In the genomic region with DNA sequence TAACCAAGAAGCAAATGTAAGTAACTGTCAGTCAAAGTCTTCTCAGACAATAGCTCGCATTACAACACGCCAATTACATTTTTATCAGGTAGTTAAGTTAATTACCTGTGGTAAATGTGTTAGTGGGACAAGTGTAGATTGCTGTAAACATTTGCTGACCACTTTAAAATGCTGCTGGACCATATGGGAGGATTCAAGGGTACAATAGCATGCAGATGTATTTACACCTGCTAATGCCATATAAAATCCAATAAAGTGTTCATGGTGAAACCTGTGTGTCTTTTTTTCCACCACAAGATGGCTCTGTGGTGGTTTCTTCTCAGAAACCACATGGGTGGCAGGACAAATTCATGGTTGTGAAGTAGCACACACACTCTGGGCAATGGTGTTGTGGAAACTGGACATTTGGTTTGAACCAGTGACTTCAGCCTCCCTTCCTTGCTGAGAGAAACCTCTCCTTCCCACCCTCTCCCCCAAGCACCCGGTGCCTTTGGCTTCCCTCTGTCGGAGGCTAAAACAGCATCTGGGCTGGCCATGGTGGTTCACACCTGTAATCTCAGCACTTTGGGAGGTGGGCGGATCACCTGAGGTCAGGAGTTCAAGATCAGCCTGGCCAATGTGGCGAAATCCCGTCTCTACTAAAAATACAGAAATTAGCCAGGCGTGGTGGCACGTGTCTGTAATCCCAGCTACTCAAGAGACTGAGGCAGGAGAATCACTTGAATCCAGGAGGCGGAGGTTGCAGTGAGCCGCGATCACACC, we compare ENCODE assay signal across 9 cellular contexts. TPM values are rescaled to one million over a fixed set of nuclear protein-coding genes. Genes with fewer than 3 reads are reported as not detected.
DNase-seq lines count a peak whose midpoint lies in the region; ATAC-seq and TF ChIP-seq lines count a peak whose summit lies in the region.
"Had no signal": no experiment of that assay in that cellular context is flagged by ENCODE, and none has a peak within 500 bp of the region (broad histone marks: within the 10 kb centered on the region; RNA-seq: fewer than 3 reads in every experiment).

No MANE protein-coding gene starts in this region.

- H3K27me3 ChIP-seq in HL-60 (ENCODE audit: insufficient read depth, poor library complexity, severe bottlenecking) (no peaks in the 10 kb centered on the region), Peyer's patch (no peaks in the 10 kb centered on the region)

- H3K4me3 Mint-ChIP-seq in memory B cell = no peak overlapping the region

- no peaks in the 10 kb centered on the region for H3K9me3 ChIP-seq in Peyer's patch

- peaks cover 4% of the 10 kb centered on the region for H3K4me1 Mint-ChIP-seq in memory B cell

- peaks cover 0 to 42% (median 2%) of the 10 kb centered on the region in 4 donors for H3K4me1 ChIP-seq in Peyer's patch

- H3K4me3 ChIP-seq in HL-60 (replicated peaks; ENCODE audit: insufficient read depth, low read length) (no peak overlapping the region), Peyer's patch (no peak overlapping the region), cardiac fibroblast (replicated peaks in 1 of 2; ENCODE audit: low read depth in 2 of 2, low read length in 2 of 2) (no peak overlapping the region)
- H3K4me3 ChIP-seq: skin epidermis had no signal

- H3K27ac ChIP-seq in HL-60 (replicated peaks) = no peak overlapping the region
- H3K27ac ChIP-seq in Peyer's patch = peak overlapping the region in 1 of 4 donors; percentile 8
- H3K27ac ChIP-seq: skin epidermis had no signal

- peaks cover 13% of the 10 kb centered on the region for H3K27me3 Mint-ChIP-seq in memory B cell

- peaks cover 3% of the 10 kb centered on the region for H3K36me3 Mint-ChIP-seq in memory B cell

- DNase-seq in NCI-H2107 treated with DMSO at 0.1 percent for 48 hours (lab: John Stamatoyannopoulos, UW; ENCODE audit: unreplicated experiment) (peak; percentile 30), NCI-H2107 (lab: John Stamatoyannopoulos, UW) (no peak), HL-60 (ENCODE audit: low read depth in 1 of 2, low spot score in 1 of 2) (peak in 1 of 2 experiments; percentile 49), Peyer's patch (peak in 1 of 3 donors; percentile 55), cardiac fibroblast (ENCODE audit: low read depth in 2 of 2) (peak; percentile 59 to 61), memory B cell (ENCODE audit: low spot score in 2 of 2) (peak; percentile 27 to 53), cortex of kidney (lab: John Stamatoyannopoulos, UW) (no peak)

- TF ChIP-seq POLR2A in Peyer's patch (IDR thresholded peaks at IDR 0.05) = no peak

- no peak overlapping the region for H3K27ac Mint-ChIP-seq in memory B cell

- ATAC-seq in memory B cell (ENCODE audit: low read depth) = peak; percentile 74
- no peak for ATAC-seq in GM21576 (IDR thresholded peaks at IDR 0.05; ENCODE audit: unreplicated experiment)

- no peaks in the 10 kb centered on the region for H3K36me3 ChIP-seq in Peyer's patch

- TF ChIP-seq CTCF in HL-60 (IDR thresholded peaks at IDR 0.05; ENCODE audit: insufficient read depth, low read length) (peak; percentile 33), Peyer's patch (IDR thresholded peaks at IDR 0.05) (peak in 5 of 6 experiments; percentile 37 to 87 (median 83)), cardiac fibroblast (IDR thresholded peaks at IDR 0.05; ENCODE audit: low read depth, low read length) (peak; percentile 54)

- H3K9me3 Mint-ChIP-seq in memory B cell = peaks cover 2% of the 10 kb centered on the region

RNA-seq across cellular contexts. Expression of gene GTF3A, which starts 18.1 kb away (rescaled TPM):
- total RNA-seq in Peyer's patch = 100 to 1,000 TPM in 1 of 4 donors, 10 to 100 TPM in 3; 29.2 to 179 (median 49.3) TPM

RNA-seq across cellular contexts. Expression of gene MTIF3, which starts 44.0 kb away (rescaled TPM):
- 100 to 1,000 TPM in 1 of 4 donors, 10 to 100 TPM in 3; 78.6 to 150 (median 86.4) TPM for total RNA-seq in Peyer's patch

Comparison
In these comparisons a context has a peak if more than half of its experiments do, and no peak if none do; other contexts are left out.
1. DNase-seq: peak in NCI-H2107 treated with DMSO at 0.1 percent for 48 hours (single experiment), cardiac fibroblast (2 of 2) and memory B cell (2 of 2); none in NCI-H2107 (single experiment) and cortex of kidney (single experiment).
2. CTCF ChIP-seq: peak in every context shown above with its lines; median percentile 83 in Peyer's patch; 54 in cardiac fibroblast; 33 in HL-60.